In the genomic region with DNA sequence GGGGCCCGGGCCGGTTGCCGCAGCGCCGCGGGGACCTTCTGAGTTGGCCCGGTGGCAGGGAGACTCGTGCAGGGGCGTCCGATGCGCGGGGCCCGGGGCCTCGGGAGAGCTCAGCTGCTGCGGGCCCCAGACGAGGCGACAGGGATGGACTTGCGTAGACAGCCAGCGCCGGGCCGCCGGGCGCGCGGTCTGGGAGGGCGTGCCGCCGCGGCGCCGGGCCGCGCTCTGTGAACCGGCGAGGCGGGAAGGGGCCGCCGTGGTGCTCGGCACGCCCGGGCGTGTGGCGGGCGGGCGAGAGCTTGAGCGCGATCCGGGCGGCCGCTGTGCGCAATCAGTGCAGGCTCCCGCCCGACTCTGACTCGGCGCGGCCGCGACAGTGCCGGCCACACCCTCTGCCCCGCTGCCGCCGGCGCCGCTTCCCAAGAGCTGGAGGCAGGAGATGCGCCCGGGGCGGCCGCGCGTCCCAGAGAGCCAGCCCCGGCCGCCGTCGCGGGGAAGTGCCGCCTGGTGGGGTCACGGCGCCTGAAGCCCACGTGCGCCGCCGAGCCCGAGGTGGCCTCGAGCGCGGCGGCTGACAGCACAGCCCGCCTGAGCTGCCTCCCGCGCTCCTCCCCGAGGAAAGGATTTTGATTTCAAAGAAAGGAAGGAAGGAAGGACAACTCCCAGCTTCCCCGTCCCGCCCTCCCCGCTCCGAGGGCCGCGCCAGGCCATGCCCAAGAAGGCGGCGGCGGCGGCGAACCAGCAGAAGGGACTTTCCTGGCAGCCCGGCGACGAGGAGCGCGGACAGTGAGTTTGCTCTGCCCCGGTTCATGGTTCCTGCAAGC, we compare ENCODE assay signal across 8 cellular contexts.
DNase-seq lines count a peak whose midpoint lies in the region; ATAC-seq and TF ChIP-seq lines count a peak whose summit lies in the region.

No MANE protein-coding gene starts in this region.

- TF ChIP-seq CTCF in astrocyte of the spinal cord (IDR thresholded peaks at IDR 0.05; ENCODE audit: low read depth, low read length): no peak

- peak; percentile 80 for DNase-seq in COLO668 (lab: John Stamatoyannopoulos, UW; ENCODE audit: unreplicated experiment)
- DNase-seq in T-helper 1 cell: peak; percentile 32 to 57 (median 55)
- DNase-seq in astrocyte of the spinal cord (ENCODE audit: low read depth, low spot score): peak; percentile 50
- DNase-seq in skeletal muscle cell (ENCODE audit: low read depth): no peak
- DNase-seq in MV-4-11 (lab: John Stamatoyannopoulos, UW): no peak

- H3K4me3 ChIP-seq in astrocyte of the spinal cord (ENCODE audit: low read depth, low read length) (peak overlapping the region; percentile 90), iPS-11a (ENCODE audit: low read depth, low read length) (peak overlapping the region; percentile 74), skeletal muscle cell (ENCODE audit: low read depth, low read length) (peak overlapping the region; percentile 87)

- in situ Hi-C loops in astrocyte of the spinal cord (cut with HindIII; ENCODE audit: low sequenced_read_pairs): no loop called here

- peak; percentile 29 for ATAC-seq in GM19372 (IDR thresholded peaks at IDR 0.05; ENCODE audit: low read depth, unreplicated experiment)
- peak; percentile 37 for ATAC-seq in HG03439 (IDR thresholded peaks at IDR 0.05; ENCODE audit: unreplicated experiment)

Comparison
In these comparisons a context has a peak if more than half of its experiments do, and no peak if none do; other contexts are left out.
1. DNase-seq: peak in COLO668 (single experiment), T-helper 1 cell (5 of 5) and astrocyte of the spinal cord (single experiment); none in skeletal muscle cell (single experiment) and MV-4-11 (single experiment).
2. Peak in every context shown above with its lines, with median percentiles within 50 percentile points of each other: H3K4me3 ChIP-seq.